Comparison of ENCODE assay signal across 1 cellular context in the genomic region with DNA sequence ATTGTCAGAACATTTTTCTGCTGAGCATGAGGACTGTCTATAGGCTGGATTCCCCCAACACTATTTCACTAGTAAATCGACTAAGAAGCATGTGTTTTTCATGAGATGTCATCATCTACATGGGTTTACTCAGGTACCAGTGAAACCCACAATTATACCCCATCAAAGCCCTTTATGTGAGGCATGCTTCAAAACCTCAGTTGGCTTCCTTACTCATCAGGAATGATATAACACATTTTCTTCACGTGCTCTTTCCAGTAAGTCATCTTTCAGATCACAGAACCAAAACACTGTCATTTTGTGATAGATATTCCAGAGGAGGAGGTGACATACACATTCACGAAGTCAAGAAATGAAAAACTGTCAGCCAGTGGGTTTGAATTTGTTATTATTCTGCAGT.
A peak's percentile ranks its signal among the peaks of the same experiment; 100 is the strongest.
TF ChIP-seq lines count a peak whose summit lies in the region.

No MANE protein-coding gene starts in this region.

TF ChIP-seq in GM12878, 131 proteins besides CTCF, POLR2A, EP300 and RAD21 (continued from another document):
- TF ChIP-seq ZBTB4 (CRISPR knock-in tag; IDR thresholded peaks at IDR 0.05) (no peak), IKZF2 (IDR thresholded peaks at IDR 0.05) (peak; percentile 23 to 44; a peak in 1 of 4 replicates), BCLAF1 (IDR thresholded peaks at IDR 0.05) (no peak), JUNB (IDR thresholded peaks at IDR 0.05) (no peak)
- TF ChIP-seq, protein P1, sequence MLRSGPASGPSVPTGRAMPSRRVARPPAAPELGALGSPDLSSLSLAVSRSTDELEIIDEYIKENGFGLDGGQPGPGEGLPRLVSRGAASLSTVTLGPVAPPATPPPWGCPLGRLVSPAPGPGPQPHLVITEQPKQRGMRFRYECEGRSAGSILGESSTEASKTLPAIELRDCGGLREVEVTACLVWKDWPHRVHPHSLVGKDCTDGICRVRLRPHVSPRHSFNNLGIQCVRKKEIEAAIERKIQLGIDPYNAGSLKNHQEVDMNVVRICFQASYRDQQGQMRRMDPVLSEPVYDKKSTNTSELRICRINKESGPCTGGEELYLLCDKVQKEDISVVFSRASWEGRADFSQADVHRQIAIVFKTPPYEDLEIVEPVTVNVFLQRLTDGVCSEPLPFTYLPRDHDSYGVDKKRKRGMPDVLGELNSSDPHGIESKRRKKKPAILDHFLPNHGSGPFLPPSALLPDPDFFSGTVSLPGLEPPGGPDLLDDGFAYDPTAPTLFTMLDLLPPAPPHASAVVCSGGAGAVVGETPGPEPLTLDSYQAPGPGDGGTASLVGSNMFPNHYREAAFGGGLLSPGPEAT (IDR thresholded peaks at IDR 0.05; ENCODE audit: low read depth): no peak
